ENCODE assay signal across 8 cellular contexts in the genomic region with DNA sequence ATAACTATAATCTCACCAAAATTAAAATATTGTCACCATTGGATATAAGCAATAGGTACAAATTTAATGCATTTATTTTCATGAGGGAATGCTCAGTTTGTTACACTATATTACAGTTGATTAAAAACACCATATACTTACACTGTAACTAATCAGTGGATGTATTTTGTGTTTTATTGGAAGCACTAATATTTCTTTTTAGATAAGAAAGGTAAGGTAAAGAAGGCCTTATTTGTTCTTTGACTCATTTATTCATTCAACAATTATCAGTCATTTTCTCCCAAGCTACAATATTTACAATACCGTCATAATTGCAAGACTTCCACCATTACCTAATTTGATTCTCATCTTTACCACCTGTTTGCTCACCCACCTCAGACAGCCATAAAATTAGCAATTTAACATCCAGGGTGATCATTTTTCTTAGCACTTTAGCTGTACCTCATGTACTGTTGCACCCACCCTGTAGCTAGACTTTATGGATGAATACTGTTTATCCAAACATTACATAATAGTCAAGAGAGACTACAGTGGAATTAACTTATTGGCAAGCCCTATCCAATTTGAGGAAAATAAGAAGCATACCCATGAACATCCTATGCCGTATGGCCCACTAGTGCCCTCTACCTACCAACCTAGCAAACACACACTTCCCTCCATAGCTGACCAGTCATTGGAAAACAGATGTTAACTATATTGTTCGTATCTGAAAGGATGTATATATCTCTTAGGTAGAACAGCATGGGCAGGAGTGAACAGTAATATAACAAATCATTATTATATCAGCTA.
A peak's percentile ranks its signal among the peaks of the same experiment; 100 is the strongest.
DNase-seq lines count a peak whose midpoint lies in the region; ATAC-seq and FAIRE-seq lines count a peak whose summit lies in the region.

No MANE protein-coding gene starts in this region.

- no peak overlapping the region for H3K4me3 Mint-ChIP-seq in activated T-helper 2 cell treated with anti-CD3 and anti-CD28 coated beads, Interferon-gamma antibody, Interleukin-2, Interleukin-4, amounts not matched to agents 10 μg/mL and 5 μg/mL and 100 μg/mL, durations not matched to agents 14 hours and 24 hours and 36 hours (ENCODE audit: low read depth)
- no peak overlapping the region for H3K4me3 Mint-ChIP-seq in activated T-helper 1 cell treated with anti-CD3 and anti-CD28 coated beads, Interleukin-12 subunit alpha, Interleukin-12 subunit beta, Interleukin-2, Interleukin-4 antibody, amounts not matched to agents 30 ng/mL and 10 ng/mL and 1 ng/mL, durations not matched to agents 14 hours and 24 hours and 36 hours

- no peaks in the 10 kb centered on the region for H3K36me3 Mint-ChIP-seq in activated T-helper 2 cell treated with anti-CD3 and anti-CD28 coated beads, Interferon-gamma antibody, Interleukin-2, Interleukin-4, amounts not matched to agents 10 μg/mL and 5 μg/mL and 100 μg/mL, durations not matched to agents 14 hours and 24 hours and 36 hours (ENCODE audit: low read depth)
- H3K36me3 Mint-ChIP-seq in activated T-helper 1 cell treated with anti-CD3 and anti-CD28 coated beads, Interleukin-12 subunit alpha, Interleukin-12 subunit beta, Interleukin-2, Interleukin-4 antibody, amounts not matched to agents 30 ng/mL and 10 ng/mL and 1 ng/mL, durations not matched to agents 14 hours and 24 hours and 36 hours (ENCODE audit: low read depth), result peaks cover 1% of the 10 kb centered on the region

- peaks cover 3% of the 10 kb centered on the region for H3K4me1 Mint-ChIP-seq in activated T-helper 2 cell treated with anti-CD3 and anti-CD28 coated beads, Interferon-gamma antibody, Interleukin-2, Interleukin-4, amounts not matched to agents 10 μg/mL and 5 μg/mL and 100 μg/mL, durations not matched to agents 14 hours and 24 hours and 36 hours (ENCODE audit: low read depth)
- H3K4me1 Mint-ChIP-seq in activated T-helper 1 cell treated with anti-CD3 and anti-CD28 coated beads, Interleukin-12 subunit alpha, Interleukin-12 subunit beta, Interleukin-2, Interleukin-4 antibody, amounts not matched to agents 30 ng/mL and 10 ng/mL and 1 ng/mL, durations not matched to agents 14 hours and 24 hours and 36 hours (ENCODE audit: low read depth), result no peaks in the 10 kb centered on the region

- DNase-seq in DMS53 (lab: John Stamatoyannopoulos, UW), result peak; percentile 47
- DNase-seq in Jurkat, Clone E6-1 (ENCODE audit: low read depth, low spot score), result peak; percentile 21
- peak; percentile 22 for DNase-seq in iPS DF 4.7 (ENCODE audit: extremely low read depth, low spot score)
- DNase-seq in activated T-helper 2 cell treated with anti-CD3 and anti-CD28 coated beads, Interferon-gamma antibody, Interleukin-2, Interleukin-4, amounts not matched to agents 10 μg/mL and 5 μg/mL and 100 μg/mL, durations not matched to agents 14 hours and 24 hours and 36 hours (ENCODE audit: low spot score), result no peak
- no peak for DNase-seq in hypothalamus (lab: John Stamatoyannopoulos, UW)
- DNase-seq in activated T-helper 1 cell treated with anti-CD3 and anti-CD28 coated beads, Interleukin-12 subunit alpha, Interleukin-12 subunit beta, Interleukin-2, Interleukin-4 antibody, amounts not matched to agents 30 ng/mL and 10 ng/mL and 1 ng/mL, durations not matched to agents 14 hours and 24 hours and 36 hours (ENCODE audit: low spot score), result no peak

- H3K4me3 ChIP-seq in Jurkat, Clone E6-1 (ENCODE audit: low read length), result no peak overlapping the region

- no peak for ATAC-seq in HG02884 (IDR thresholded peaks at IDR 0.05; ENCODE audit: unreplicated experiment)

- FAIRE-seq in TTC549 (lab: Jason Lieb, UNC), result peak; percentile 73

- no peaks in the 10 kb centered on the region for H3K27me3 Mint-ChIP-seq in activated T-helper 2 cell treated with anti-CD3 and anti-CD28 coated beads, Interferon-gamma antibody, Interleukin-2, Interleukin-4, amounts not matched to agents 10 μg/mL and 5 μg/mL and 100 μg/mL, durations not matched to agents 14 hours and 24 hours and 36 hours (ENCODE audit: low read depth)
- no peaks in the 10 kb centered on the region for H3K27me3 Mint-ChIP-seq in activated T-helper 1 cell treated with anti-CD3 and anti-CD28 coated beads, Interleukin-12 subunit alpha, Interleukin-12 subunit beta, Interleukin-2, Interleukin-4 antibody, amounts not matched to agents 30 ng/mL and 10 ng/mL and 1 ng/mL, durations not matched to agents 14 hours and 24 hours and 36 hours (ENCODE audit: insufficient read depth)

- H3K27ac Mint-ChIP-seq in activated T-helper 2 cell treated with anti-CD3 and anti-CD28 coated beads, Interferon-gamma antibody, Interleukin-2, Interleukin-4, amounts not matched to agents 10 μg/mL and 5 μg/mL and 100 μg/mL, durations not matched to agents 14 hours and 24 hours and 36 hours, result no peak overlapping the region
- H3K27ac Mint-ChIP-seq in activated T-helper 1 cell treated with anti-CD3 and anti-CD28 coated beads, Interleukin-12 subunit alpha, Interleukin-12 subunit beta, Interleukin-2, Interleukin-4 antibody, amounts not matched to agents 30 ng/mL and 10 ng/mL and 1 ng/mL, durations not matched to agents 14 hours and 24 hours and 36 hours, result no peak overlapping the region

- intact Hi-C loops in activated T-helper 2 cell treated with anti-CD3 and anti-CD28 coated beads, Interferon-gamma antibody, Interleukin-2, Interleukin-4, amounts not matched to agents 10 μg/mL and 5 μg/mL and 100 μg/mL, durations not matched to agents 14 hours and 24 hours and 36 hours (cut with micrococcal nuclease), result loop anchor here (5.0 kb wide), 1 partner anchor 515 kb away; no protein-coding TSS in a partner anchor
- intact Hi-C loops in activated T-helper 1 cell treated with anti-CD3 and anti-CD28 coated beads, Interleukin-12 subunit alpha, Interleukin-12 subunit beta, Interleukin-2, Interleukin-4 antibody, amounts not matched to agents 30 ng/mL and 10 ng/mL and 1 ng/mL, durations not matched to agents 14 hours and 24 hours and 36 hours (cut with micrococcal nuclease), result no loop called here

- no peaks in the 10 kb centered on the region for H3K9me3 Mint-ChIP-seq in activated T-helper 2 cell treated with anti-CD3 and anti-CD28 coated beads, Interferon-gamma antibody, Interleukin-2, Interleukin-4, amounts not matched to agents 10 μg/mL and 5 μg/mL and 100 μg/mL, durations not matched to agents 14 hours and 24 hours and 36 hours
- H3K9me3 Mint-ChIP-seq in activated T-helper 1 cell treated with anti-CD3 and anti-CD28 coated beads, Interleukin-12 subunit alpha, Interleukin-12 subunit beta, Interleukin-2, Interleukin-4 antibody, amounts not matched to agents 30 ng/mL and 10 ng/mL and 1 ng/mL, durations not matched to agents 14 hours and 24 hours and 36 hours, result no peaks in the 10 kb centered on the region

Comparison
In these comparisons a context has a peak if more than half of its experiments do, and no peak if none do; other contexts are left out.
1. DNase-seq: peak in DMS53 (single experiment), Jurkat, Clone E6-1 (single experiment) and iPS DF 4.7 (single experiment); none in activated T-helper 2 cell treated with anti-CD3 and anti-CD28 coated beads, Interferon-gamma antibody, Interleukin-2, Interleukin-4, amounts not matched to agents 10 μg/mL and 5 μg/mL and 100 μg/mL, durations not matched to agents 14 hours and 24 hours and 36 hours (single experiment), hypothalamus (0 of 51) and activated T-helper 1 cell treated with anti-CD3 and anti-CD28 coated beads, Interleukin-12 subunit alpha, Interleukin-12 subunit beta, Interleukin-2, Interleukin-4 antibody, amounts not matched to agents 30 ng/mL and 10 ng/mL and 1 ng/mL, durations not matched to agents 14 hours and 24 hours and 36 hours (single experiment).